Comparison of ENCODE assay signal across 25 cellular contexts in genomic region chr15:39931615-39932014, GRCh38. TPM values are rescaled to one million over a fixed set of nuclear protein-coding genes. Genes with fewer than 3 reads are reported as not detected.
DNase-seq lines count a peak whose midpoint lies in the region; ATAC-seq, FAIRE-seq and TF ChIP-seq lines count a peak whose summit lies in the region.
"Had no signal": no experiment of that assay in that cellular context is flagged by ENCODE, and none has a peak within 500 bp of the region (broad histone marks: within the 10 kb centered on the region; RNA-seq: fewer than 3 reads in every experiment).

No MANE protein-coding gene starts in this region.

- H3K9me1 ChIP-seq in K562 (ENCODE audit: control insufficient read depth, insufficient read depth, low read length) = no peaks in the 10 kb centered on the region

- no peaks in the 10 kb centered on the region for H3K9me3 Mint-ChIP-seq in H9
- H3K9me3 Mint-ChIP-seq: naive thymus-derived CD4-positive, alpha-beta T cell; T-helper 1 cell treated with Interleukin-12 subunit alpha and Interleukin-12 subunit beta and Interleukin-4 antibody, amounts not matched to agents 30 μg/mL and 1 μg/mL, for 36 hours had no signal

- H4K5ac ChIP-seq in H9 (ENCODE audit: insufficient read length, low read depth, low read length) = no peak overlapping the region

- H4K20me1 ChIP-seq in DND-41 (ENCODE audit: insufficient read depth, low read length) = no peaks in the 10 kb centered on the region
- no peaks in the 10 kb centered on the region for H4K20me1 ChIP-seq in H9 (ENCODE audit: control insufficient read depth, insufficient read depth, insufficient read length)
- H4K20me1 ChIP-seq in K562 (replicated peaks; ENCODE audit: control insufficient read depth, insufficient read depth, low read length) = no peaks in the 10 kb centered on the region

- CTCF ChIA-PET in K562 (lab: Yijun Ruan, JAX; ENCODE audit: low intra/inter-chr PET ratio) = interaction anchor here (0.7 to 0.9 kb wide), 2 partner anchors 245 to 246 kb away, joined by 3 to 5 read pairs; no protein-coding TSS in a partner anchor

- H3K14ac ChIP-seq in H9 (ENCODE audit: insufficient read depth, low read length) = no peak overlapping the region

- no peak overlapping the region for H3K4ac ChIP-seq in H9 (ENCODE audit: low read depth, low read length)

- H2BK15ac ChIP-seq in H9 (ENCODE audit: low read depth, low read length) = no peak overlapping the region

- no peak overlapping the region for H3K56ac ChIP-seq in H9 (ENCODE audit: insufficient read length, low read depth, low read length)

- peaks cover 8% of the 10 kb centered on the region for H3K23me2 ChIP-seq in H9 (ENCODE audit: insufficient read length, low read depth, low read length, poor library complexity, severe bottlenecking)

- peak; percentile 45 for TF ChIP-seq CTCF in DND-41 (IDR thresholded peaks at IDR 0.05; ENCODE audit: borderline replicate concordance, extremely low read depth, low read length, poor library complexity, severe bottlenecking)
- peak; percentile 45; the same call in 2 of the 3 replicates for TF ChIP-seq CTCF in H9 (conservative IDR thresholded peaks at IDR 0.05)
- peak in 2 of 3 experiments; percentile 38 to 60; a peak in 3 of 6 replicates for TF ChIP-seq CTCF in K562 (IDR thresholded peaks at IDR 0.05 in 2 of 3, conservative IDR thresholded peaks at IDR 0.05 in 1 of 3; ENCODE audit: insufficient read depth in 2 of 3, low read depth in 1 of 3, low read length in 3 of 3)
- TF ChIP-seq CTCF in ascending aorta (IDR thresholded peaks at IDR 0.05) = peak in 1 of 3 experiments; percentile 20
- TF ChIP-seq CTCF in prostate gland (IDR thresholded peaks at IDR 0.05) = peak in 1 of 4 experiments; percentile 5

- H3K27ac ChIP-seq in DND-41 (ENCODE audit: low read length) (no peak overlapping the region), H9 (ENCODE audit: insufficient read length, low read depth, low read length) (no peak overlapping the region), K562 (ENCODE audit: extremely low read depth, low read depth, low read length) (no peak overlapping the region), ascending aorta (no peak overlapping the region), prostate gland (no peak overlapping the region)
- H3K27ac ChIP-seq: esophagus squamous epithelium, heart right ventricle, pancreas, sigmoid colon had no signal

- no peak overlapping the region for H2BK120ac ChIP-seq in H9 (ENCODE audit: low read depth, low read length, poor library complexity, severe bottlenecking)

- TF ChIP-seq RAD21 in K562 (CRISPR knock-in tag; conservative IDR thresholded peaks at IDR 0.05 in 1 of 2, IDR thresholded peaks at IDR 0.05 in 1 of 2) = peak; percentile 30 to 73; a peak in 3 of 4 replicates

- H2BK12ac ChIP-seq in H9 (ENCODE audit: insufficient read length, low read depth, low read length) = no peak overlapping the region

- H2AK5ac ChIP-seq in H9 (ENCODE audit: insufficient read length, low read length) = no peak overlapping the region

- DNase-seq in DND-41 (no peak), H9 (no peak), K562 (ENCODE audit: extremely low read depth in 1 of 4, low spot score in 3 of 4) (peak in 1 of 4 experiments; percentile 13), myocyte (ENCODE audit: low read depth) (peak; percentile 13), ascending aorta (ENCODE audit: low spot score in 2 of 2) (no peak), prostate gland (ENCODE audit: low spot score) (no peak)
- DNase-seq: activated gamma-delta T cell treated with Interleukin-2 at 50 U/mL for 16 hours; Caco-2; caudate nucleus; effector CD4-positive, alpha-beta T cell; esophagus squamous epithelium; HCEC 1CT; heart right ventricle; naive thymus-derived CD4-positive, alpha-beta T cell; NCI-H2029; NCI-H510A; pancreas; SHP77 treated with DMSO at 0.1 percent for 48 hours; sigmoid colon; stimulated activated naive B cell treated with anti-CD40 and anti-IgM and Interleukin-4, amounts not matched to agents 10 μg/mL and 1 μg/mL and 100 μg/mL, for 72 hours had no signal

- TF ChIP-seq POLR2A in K562 (conservative IDR thresholded peaks at IDR 0.05) (no peak), prostate gland (IDR thresholded peaks at IDR 0.05) (no peak)

- H3K27me3 Mint-ChIP-seq in H9 (ENCODE audit: low read depth) = no peaks in the 10 kb centered on the region

- intact Hi-C loops in K562 (cut with micrococcal nuclease) (loop anchor here (5.0 kb wide), 1 partner anchor 244 kb away; no protein-coding TSS in a partner anchor), ascending aorta (cut with DNase I) (loop anchor here (5.0 kb wide), 1 partner anchor 44 kb away; no protein-coding TSS in a partner anchor), prostate gland (cut with DNase I) (no loop called here)

- peaks cover 5% of the 10 kb centered on the region for H3K79me1 ChIP-seq in H9 (ENCODE audit: insufficient read depth, low read depth, low read length, poor library complexity, severe bottlenecking)

- no peak overlapping the region for H3T11ph ChIP-seq in H9 (ENCODE audit: low read length)

- H2BK5ac ChIP-seq in H9 (ENCODE audit: insufficient read length, low read length) = no peak overlapping the region

- in situ Hi-C loops in K562 (cut with MboI) = no loop called here

- H3K4me3 Mint-ChIP-seq in H9 = no peak overlapping the region
- H3K4me3 Mint-ChIP-seq: stimulated activated naive B cell treated with anti-CD40 and anti-IgM and Interleukin-4, amounts not matched to agents 10 μg/mL and 1 μg/mL and 100 μg/mL, for 72 hours; T-helper 1 cell treated with Interleukin-12 subunit alpha and Interleukin-12 subunit beta and Interleukin-4 antibody, amounts not matched to agents 30 μg/mL and 1 μg/mL, for 36 hours had no signal

- H3K27me3 ChIP-seq in DND-41 (ENCODE audit: insufficient read depth, low read length, poor library complexity) (no peaks in the 10 kb centered on the region), H9 (ENCODE audit: insufficient read depth, low read length) (no peaks in the 10 kb centered on the region), K562 (ENCODE audit: control insufficient read depth in 2 of 2, insufficient read depth in 2 of 2, low read length in 2 of 2) (no peaks in the 10 kb centered on the region), ascending aorta (no peaks in the 10 kb centered on the region), prostate gland (replicated peaks; ENCODE audit: insufficient read depth) (no peaks in the 10 kb centered on the region)
- H3K27me3 ChIP-seq: esophagus squamous epithelium, heart right ventricle, pancreas, sigmoid colon had no signal

- no peak overlapping the region for H3K23ac ChIP-seq in H9 (ENCODE audit: insufficient read length, low read depth, low read length)

- H3K9ac ChIP-seq in DND-41 (ENCODE audit: low read depth, low read length) = no peak overlapping the region
- H3K9ac ChIP-seq in H9 (ENCODE audit: extremely low read depth, insufficient read length, low read length) = no peak overlapping the region
- no peak overlapping the region for H3K9ac ChIP-seq in K562 (ENCODE audit: insufficient read depth in 1 of 2, low read depth in 2 of 2, low read length in 2 of 2)

- H3K4me2 ChIP-seq in DND-41 (ENCODE audit: insufficient read depth, low read length) (no peak overlapping the region), H9 (ENCODE audit: insufficient read depth, insufficient read length, low read length) (no peak overlapping the region), K562 (ENCODE audit: insufficient read depth, low read length) (no peak overlapping the region)

- H3K79me2 ChIP-seq in DND-41 (ENCODE audit: insufficient read depth, low read length) (peaks cover 22% of the 10 kb centered on the region), H9 (ENCODE audit: insufficient read depth, low read length) (peaks cover 7% of the 10 kb centered on the region; the same call in 1 of the 2 replicates), K562 (ENCODE audit: control insufficient read depth, insufficient read depth, low read length) (peaks cover 23% of the 10 kb centered on the region)

- H3K4me1 ChIP-seq in DND-41 (ENCODE audit: insufficient read depth, low read length) (peaks cover 35% of the 10 kb centered on the region), H9 (ENCODE audit: insufficient read depth, low read length) (no peaks in the 10 kb centered on the region), K562 (replicated peaks in 1 of 2; ENCODE audit: control insufficient read depth in 2 of 2, insufficient read depth in 2 of 2, low read length in 2 of 2) (peaks cover 3 to 12% of the 10 kb centered on the region in 2 experiments; a peak in 4 of 5 replicates), ascending aorta (peaks cover 9 to 12% of the 10 kb centered on the region in 2 donors), prostate gland (replicated peaks) (peaks cover 6% of the 10 kb centered on the region)

- peaks cover 31 to 34% of the 10 kb centered on the region in 2 experiments for H3K4me1 Mint-ChIP-seq in H9

- BruUV-seq in K562 (replicated peaks; lab: Mats Ljungman, UMichigan) = no TSS peak

- no peak overlapping the region for H4K8ac ChIP-seq in H9 (replicated peaks; ENCODE audit: insufficient read length, low read depth, low read length)

- no peak for TF ChIP-seq EP300 in K562 (IDR thresholded peaks at IDR 0.05; ENCODE audit: low read length)

- FAIRE-seq in K562 (lab: Jason Lieb, UNC) = no peak
- FAIRE-seq: GM12891, GM19239, pancreas had no signal

- H2AFZ ChIP-seq in DND-41 (ENCODE audit: low read depth, low read length) = no peak overlapping the region
- H2AFZ ChIP-seq in H9 (ENCODE audit: low read length) = no peak overlapping the region
- no peak overlapping the region for H2AFZ ChIP-seq in K562 (ENCODE audit: low read depth, low read length)

- no peak overlapping the region for H3K18ac ChIP-seq in H9 (ENCODE audit: insufficient read length, low read depth, low read length)

- H3K36me3 ChIP-seq in DND-41 (ENCODE audit: insufficient read depth, low read length) = no peaks in the 10 kb centered on the region
- peaks cover 5% of the 10 kb centered on the region; the same call in 1 of the 3 replicates for H3K36me3 ChIP-seq in K562 (ENCODE audit: control insufficient read depth, insufficient read depth, low read length)
- H3K36me3 ChIP-seq in ascending aorta = no peaks in the 10 kb centered on the region
- no peaks in the 10 kb centered on the region for H3K36me3 ChIP-seq in prostate gland
- H3K36me3 ChIP-seq: esophagus squamous epithelium, pancreas, sigmoid colon had no signal

- no peak overlapping the region for H4K91ac ChIP-seq in H9 (ENCODE audit: insufficient read length, low read depth, low read length)

- H3K9me3 ChIP-seq in DND-41 (ENCODE audit: insufficient read depth, low read length, severe bottlenecking) = no peaks in the 10 kb centered on the region
- no peaks in the 10 kb centered on the region for H3K9me3 ChIP-seq in H9 (ENCODE audit: control insufficient read depth, low read depth, low read length)
- H3K9me3 ChIP-seq in K562 (replicated peaks; ENCODE audit: control insufficient read depth, insufficient read depth, low read depth, low read length) = no peaks in the 10 kb centered on the region
- H3K9me3 ChIP-seq in ascending aorta = no peaks in the 10 kb centered on the region
- H3K9me3 ChIP-seq in prostate gland = no peaks in the 10 kb centered on the region
- H3K9me3 ChIP-seq: Caco-2, esophagus squamous epithelium, heart right ventricle, pancreas, sigmoid colon had no signal

- H3K4me3 ChIP-seq in DND-41 (ENCODE audit: low read depth in 1 of 2, low read length in 2 of 2) (no peak overlapping the region), K562 (no peak overlapping the region), ascending aorta (no peak overlapping the region), prostate gland (no peak overlapping the region)
- H3K4me3 ChIP-seq: esophagus squamous epithelium, heart right ventricle, pancreas, sigmoid colon had no signal

- ATAC-seq in DND-41 (ENCODE audit: insufficient read depth, low read depth) (no peak), K562 (no peak), HG02970 (IDR thresholded peaks at IDR 0.05; ENCODE audit: low FRiP score, unreplicated experiment) (no peak)
- ATAC-seq: heart right ventricle; naive thymus-derived CD4-positive, alpha-beta T cell; pancreas; stimulated activated naive B cell treated with anti-CD40 and anti-IgM and Interleukin-4, amounts not matched to agents 10 μg/mL and 1 μg/mL and 100 μg/mL, for 72 hours had no signal

- no peak overlapping the region for H3K27ac Mint-ChIP-seq in H9
- H3K27ac Mint-ChIP-seq: B cell; naive thymus-derived CD4-positive, alpha-beta T cell; stimulated activated naive B cell treated with anti-CD40 and anti-IgM and Interleukin-4, amounts not matched to agents 10 μg/mL and 1 μg/mL and 100 μg/mL, for 72 hours; T-helper 1 cell treated with Interleukin-12 subunit alpha and Interleukin-12 subunit beta and Interleukin-4 antibody, amounts not matched to agents 30 μg/mL and 1 μg/mL, for 36 hours had no signal

- POLR2A ChIA-PET in K562 (lab: Yijun Ruan, JAX) = no interaction called here

- no peak overlapping the region for H2BK20ac ChIP-seq in H9 (ENCODE audit: low read depth, low read length, poor library complexity, severe bottlenecking)

- no CpG with 5 or more reads among the region's 3 CpGs for WGBS in H9 (ENCODE audit: extremely low coverage, insufficient read length, low lambda C conversion rate)
- 28% methylated on average over 3 of the region's 3 CpGs for WGBS in K562 (ENCODE audit: insufficient coverage, low coverage, missing lambda C conversion rate)
- 79% methylated on average over 3 of the region's 3 CpGs for WGBS in prostate gland

- H3K36me3 Mint-ChIP-seq in H9 (ENCODE audit: insufficient read depth in 1 of 3, low read depth in 3 of 3) = peaks cover 9 to 12% (median 10%) of the 10 kb centered on the region in 3 experiments; a peak in 5 of 7 replicates

RNA-seq across cellular contexts. Expression of gene EIF2AK4, which starts 2.3 kb away (rescaled TPM):
- total RNA-seq in H9 (2021) (92.5 and 94.7 TPM in 2 replicates), K562 (2014; rRNA removed) (24.7 and 32.2 TPM in 2 replicates), K562 (2014; rRNA removed; fragmentation: Illumina TruSeq; extraction: Trizol) (32.9 and 34.8 TPM in 2 replicates), K562 (2015; rRNA removed; fragmentation: Illumina TruSeq; extraction: Trizol) (34.8 and 35.2 TPM in 2 replicates), K562 (2021) (28.2 and 28.7 TPM in 2 replicates), myocyte (68.3 and 70.0 TPM in 2 replicates), ascending aorta (26.8 TPM), prostate gland (10 to 100 TPM; 42.3 to 57.7 TPM)
- 36.6 and 64.0 TPM in 2 replicates for total RNA-seq in K562 (2011; cell fraction: chromatin; rRNA removed; ENCODE audit: low replicate concordance)
- 19.7 and 27.4 TPM in 2 replicates for total RNA-seq in K562 (2011; cell fraction: nucleolus; rRNA removed)
- 32.8 and 57.2 TPM in 2 replicates for total RNA-seq in K562 (2011; cell fraction: nucleoplasm; rRNA removed)
- polyA plus RNA-seq in K562 (2011; rRNA removed) (35.9 and 36.1 TPM in 2 replicates), K562 (2014; fragmentation: Illumina TruSeq; extraction: Trizol) (30.5 and 37.3 TPM in 2 replicates), K562 (2014; fragmentation: Nextera tagmentation; extraction: Ambion mirVana) (10 to 100 TPM; 15.9 to 23.1 TPM), K562 (2014; rRNA removed) (28.5 and 29.9 TPM in 2 replicates)
- polyA plus RNA-seq in K562 (2011; cell fraction: cytosol; rRNA removed) = 24.3 and 31.5 TPM in 2 replicates
- polyA plus RNA-seq in K562 (2011; cell fraction: nucleus; rRNA removed) = 13.4 and 15.1 TPM in 2 replicates
- 21.9 and 32.3 TPM in 2 replicates for polyA plus RNA-seq in K562 (2012)
- 56.9 and 64.1 TPM in 2 replicates for polyA minus RNA-seq in K562 (2011; rRNA and poly(A)+ RNA removed)
- 21.5 and 25.9 TPM in 2 replicates for polyA minus RNA-seq in K562 (2011; cell fraction: cytosol; rRNA and poly(A)+ RNA removed)
- polyA minus RNA-seq in K562 (2011; cell fraction: nucleus; rRNA and poly(A)+ RNA removed) = 20.3 and 41.9 TPM in 2 replicates
- polyA plus RNA-seq in myocyte (2012) = 32.0 TPM

RNA-seq across cellular contexts. Expression of gene GPR176, which starts 11.5 kb away (rescaled TPM):
- total RNA-seq in H9 (2021) = 132 TPM in 2 replicates
- 0.44 and 0.67 TPM in 2 replicates for total RNA-seq in K562 (2011; cell fraction: chromatin; rRNA removed; ENCODE audit: low replicate concordance)
- 0.66 and 1.0 TPM in 2 replicates for total RNA-seq in K562 (2011; cell fraction: nucleolus; rRNA removed)
- total RNA-seq in K562 (2011; cell fraction: nucleoplasm; rRNA removed) = 0.61 and 0.66 TPM in 2 replicates
- 1.1 and 1.8 TPM in 2 replicates for total RNA-seq in K562 (2014; rRNA removed)
- 0.76 and 0.86 TPM in 2 replicates for total RNA-seq in K562 (2014; rRNA removed; fragmentation: Illumina TruSeq; extraction: Trizol)
- total RNA-seq in K562 (2015; rRNA removed; fragmentation: Illumina TruSeq; extraction: Trizol) = 0.98 and 1.0 TPM in 2 replicates
- total RNA-seq in K562 (2021) = 1.0 and 1.2 TPM in 2 replicates
- 0.03 and 0.24 TPM in 2 replicates for polyA plus RNA-seq in K562 (2011; rRNA removed)
- 0.07 and 0.40 TPM in 2 replicates for polyA plus RNA-seq in K562 (2011; cell fraction: cytosol; rRNA removed)
- 0.06 and 0.59 TPM in 2 replicates for polyA plus RNA-seq in K562 (2011; cell fraction: nucleus; rRNA removed)
- 0.82 and 2.1 TPM in 2 replicates for polyA plus RNA-seq in K562 (2012)
- polyA plus RNA-seq in K562 (2014; fragmentation: Illumina TruSeq; extraction: Trizol) = 0.73 and 0.74 TPM in 2 replicates
- under 1 TPM; 0.24 to 0.34 TPM for polyA plus RNA-seq in K562 (2014; fragmentation: Nextera tagmentation; extraction: Ambion mirVana)
- polyA plus RNA-seq in K562 (2014; rRNA removed) = 0.81 and 0.94 TPM in 2 replicates
- polyA minus RNA-seq in K562 (2011; rRNA and poly(A)+ RNA removed) = 0.18 and 0.36 TPM in 2 replicates
- not detected in 2 replicates for polyA minus RNA-seq in K562 (2011; cell fraction: cytosol; rRNA and poly(A)+ RNA removed)
- 0.33 TPM in 1 of 2 replicates, not detected in the other for polyA minus RNA-seq in K562 (2011; cell fraction: nucleus; rRNA and poly(A)+ RNA removed)
- total RNA-seq in myocyte = 28.1 and 32.6 TPM in 2 replicates
- 18.5 TPM for polyA plus RNA-seq in myocyte (2012)
- total RNA-seq in ascending aorta = 99.1 TPM
- total RNA-seq in prostate gland = 10 to 100 TPM; 26.2 to 28.3 TPM
- polyA plus RNA-seq: naive thymus-derived CD4-positive, alpha-beta T cell had no signal

Comparison
In these comparisons a context has a peak if more than half of its experiments do, and no peak if none do; other contexts are left out.
1. RNA of gene GPR176, which starts 11.5 kb away (total RNA-seq): 132 TPM in H9, 99.1 TPM in ascending aorta (single experiment), 26.2 to 28.3 TPM in prostate gland and 28.1 to 32.6 TPM in myocyte; 0.44 to 1.8 TPM in K562; every median in the first group is over 4 times any median in the second.